1 cellular context compared by ENCODE assay signal in genomic region chr12:93698307-93699092, GRCh38.
A peak's percentile ranks its signal among the peaks of the same experiment; 100 is the strongest.
TF ChIP-seq lines count a peak whose summit lies in the region.

No MANE protein-coding gene starts in this region.

TF ChIP-seq in GM12878, 131 proteins besides CTCF, POLR2A, EP300 and RAD21 (continued from another document):
- TF ChIP-seq ZBTB40 (IDR thresholded peaks at IDR 0.05; ENCODE audit: borderline replicate concordance) (peak; percentile 92), IKZF1 (conservative IDR thresholded peaks at IDR 0.05) (no peak), CHD2 (IDR thresholded peaks at IDR 0.05; ENCODE audit: borderline replicate concordance, low read depth, low read length) (no peak), JUNB (IDR thresholded peaks at IDR 0.05) (peak; percentile 37; the same call in 1 of the 2 replicates), SMC3 (IDR thresholded peaks at IDR 0.05; ENCODE audit: borderline replicate concordance, low read length) (no peak), CHD1 (IDR thresholded peaks at IDR 0.05; ENCODE audit: low read depth, low read length) (no peak), CREM (IDR thresholded peaks at IDR 0.05; ENCODE audit: low read depth) (no peak), STAT1 (conservative IDR thresholded peaks at IDR 0.05) (no peak), HCFC1 (IDR thresholded peaks at IDR 0.05; ENCODE audit: low read length) (no peak), GABPA (IDR thresholded peaks at IDR 0.05; ENCODE audit: low read depth) (no peak), MEF2A (IDR thresholded peaks at IDR 0.05; ENCODE audit: insufficient read depth, low read depth, low read length) (0 out of 2 replicates have a peak, but pooled peaks have one; percentile 26), LARP7 (IDR thresholded peaks at IDR 0.05) (no peak), MTA2 (IDR thresholded peaks at IDR 0.05; ENCODE audit: low read depth) (no peak), NFIC (IDR thresholded peaks at IDR 0.05; ENCODE audit: low read depth, low read length) (0 out of 2 replicates have a peak, but pooled peaks have one; percentile 21), TCF3 (IDR thresholded peaks at IDR 0.05; ENCODE audit: borderline replicate concordance, insufficient read depth, low read depth, low read length) (no peak), REST (IDR thresholded peaks at IDR 0.05; ENCODE audit: low read depth, low read length) (no peak)
- TF ChIP-seq, protein P1, sequence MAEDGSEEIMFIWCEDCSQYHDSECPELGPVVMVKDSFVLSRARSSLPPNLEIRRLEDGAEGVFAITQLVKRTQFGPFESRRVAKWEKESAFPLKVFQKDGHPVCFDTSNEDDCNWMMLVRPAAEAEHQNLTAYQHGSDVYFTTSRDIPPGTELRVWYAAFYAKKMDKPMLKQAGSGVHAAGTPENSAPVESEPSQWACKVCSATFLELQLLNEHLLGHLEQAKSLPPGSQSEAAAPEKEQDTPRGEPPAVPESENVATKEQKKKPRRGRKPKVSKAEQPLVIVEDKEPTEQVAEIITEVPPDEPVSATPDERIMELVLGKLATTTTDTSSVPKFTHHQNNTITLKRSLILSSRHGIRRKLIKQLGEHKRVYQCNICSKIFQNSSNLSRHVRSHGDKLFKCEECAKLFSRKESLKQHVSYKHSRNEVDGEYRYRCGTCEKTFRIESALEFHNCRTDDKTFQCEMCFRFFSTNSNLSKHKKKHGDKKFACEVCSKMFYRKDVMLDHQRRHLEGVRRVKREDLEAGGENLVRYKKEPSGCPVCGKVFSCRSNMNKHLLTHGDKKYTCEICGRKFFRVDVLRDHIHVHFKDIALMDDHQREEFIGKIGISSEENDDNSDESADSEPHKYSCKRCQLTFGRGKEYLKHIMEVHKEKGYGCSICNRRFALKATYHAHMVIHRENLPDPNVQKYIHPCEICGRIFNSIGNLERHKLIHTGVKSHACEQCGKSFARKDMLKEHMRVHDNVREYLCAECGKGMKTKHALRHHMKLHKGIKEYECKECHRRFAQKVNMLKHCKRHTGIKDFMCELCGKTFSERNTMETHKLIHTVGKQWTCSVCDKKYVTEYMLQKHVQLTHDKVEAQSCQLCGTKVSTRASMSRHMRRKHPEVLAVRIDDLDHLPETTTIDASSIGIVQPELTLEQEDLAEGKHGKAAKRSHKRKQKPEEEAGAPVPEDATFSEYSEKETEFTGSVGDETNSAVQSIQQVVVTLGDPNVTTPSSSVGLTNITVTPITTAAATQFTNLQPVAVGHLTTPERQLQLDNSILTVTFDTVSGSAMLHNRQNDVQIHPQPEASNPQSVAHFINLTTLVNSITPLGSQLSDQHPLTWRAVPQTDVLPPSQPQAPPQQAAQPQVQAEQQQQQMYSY (CRISPR knock-in tag; IDR thresholded peaks at IDR 0.05): no peak
- TF ChIP-seq, protein P2, sequence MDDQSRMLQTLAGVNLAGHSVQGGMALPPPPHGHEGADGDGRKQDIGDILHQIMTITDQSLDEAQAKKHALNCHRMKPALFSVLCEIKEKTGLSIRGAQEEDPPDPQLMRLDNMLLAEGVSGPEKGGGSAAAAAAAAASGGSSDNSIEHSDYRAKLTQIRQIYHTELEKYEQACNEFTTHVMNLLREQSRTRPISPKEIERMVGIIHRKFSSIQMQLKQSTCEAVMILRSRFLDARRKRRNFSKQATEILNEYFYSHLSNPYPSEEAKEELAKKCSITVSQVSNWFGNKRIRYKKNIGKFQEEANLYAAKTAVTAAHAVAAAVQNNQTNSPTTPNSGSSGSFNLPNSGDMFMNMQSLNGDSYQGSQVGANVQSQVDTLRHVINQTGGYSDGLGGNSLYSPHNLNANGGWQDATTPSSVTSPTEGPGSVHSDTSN (IDR thresholded peaks at IDR 0.05; ENCODE audit: insufficient replicate concordance, low read depth, low read length): no peak
